Comparison of ENCODE assay signal across 8 cellular contexts in the genomic region with DNA sequence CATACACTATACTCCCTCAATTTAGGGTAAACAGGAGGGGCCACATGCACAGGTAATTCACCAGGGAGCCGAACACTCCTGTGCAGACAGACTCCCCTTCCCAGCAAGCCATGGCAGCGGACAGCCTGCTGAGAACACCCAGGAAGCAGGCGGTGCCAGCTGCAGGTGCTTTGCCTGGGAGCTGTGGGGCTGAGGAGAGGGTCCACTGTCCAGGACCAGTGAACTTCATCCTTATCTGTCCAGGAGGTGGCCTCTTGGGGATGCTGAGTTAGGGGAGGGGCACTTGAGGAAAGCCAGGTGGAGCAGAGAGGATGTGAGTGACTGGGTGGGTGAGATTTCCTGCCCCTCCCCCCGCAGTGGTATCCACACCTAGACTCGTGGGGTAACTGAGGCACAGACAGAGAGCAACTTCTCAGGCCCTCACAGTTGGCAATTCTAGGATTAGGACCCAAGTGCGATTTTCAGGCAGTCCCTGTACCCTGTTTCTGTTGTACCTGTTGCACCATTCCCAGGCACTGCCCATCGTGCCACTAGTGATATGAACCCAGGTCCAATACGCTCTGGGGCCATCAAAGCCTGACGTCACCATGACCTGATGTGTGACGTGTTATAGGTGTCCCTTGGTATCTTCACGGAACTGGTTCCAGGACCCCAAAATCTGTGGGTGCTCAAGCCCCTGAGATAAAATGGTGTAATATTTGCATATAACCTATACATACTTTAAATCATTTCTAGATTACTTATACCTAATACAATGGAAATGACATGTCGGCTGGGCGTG. TPM values are rescaled to one million over a fixed set of nuclear protein-coding genes. Genes with fewer than 3 reads are reported as not detected.
DNase-seq lines count a peak whose midpoint lies in the region; ATAC-seq, FAIRE-seq and TF ChIP-seq lines count a peak whose summit lies in the region.

No MANE protein-coding gene starts in this region.

- no peaks in the 10 kb centered on the region for H3K9me3 Mint-ChIP-seq in naive B cell

- H3K4me1 ChIP-seq in HUES64 (ENCODE audit: insufficient read depth, low read length) (no peaks in the 10 kb centered on the region; the same call in 1 of the 2 replicates), small intestine (ENCODE audit: control insufficient read depth in 2 of 2, insufficient read depth in 1 of 2, low read depth in 1 of 2, low read length in 1 of 2) (peaks cover 0 to 4% of the 10 kb centered on the region in 2 donors)

- POLR2A ChIA-PET in AG04449 (lab: Yijun Ruan, JAX), result interaction anchor here (1.1 to 1.9 kb wide), 3 partner anchors 14 to 126 kb away, joined by 3 to 5 read pairs (median 4); no protein-coding TSS in a partner anchor

- no peak overlapping the region for H3K27ac ChIP-seq in HUES64 (ENCODE audit: low read depth, low read length)
- peak overlapping the region in 1 of 2 donors; percentile 89 for H3K27ac ChIP-seq in small intestine (ENCODE audit: low read depth in 1 of 2, low read length in 1 of 2)

- no peak for FAIRE-seq in small intestine (lab: Jason Lieb, UNC)

- H3K27ac Mint-ChIP-seq in naive B cell, result peak overlapping the region; percentile 83 to 98 (median 94)

- H3K9me3 ChIP-seq in HUES64 (ENCODE audit: insufficient read depth, low read depth, low read length) (no peaks in the 10 kb centered on the region), small intestine (ENCODE audit: control insufficient read depth, low read depth) (no peaks in the 10 kb centered on the region)

- peak overlapping the region; percentile 95 for H3K4me3 ChIP-seq in AG04449 (ENCODE audit: low read depth, low read length)
- H3K4me3 ChIP-seq in HUES64 (ENCODE audit: low read length), result peak overlapping the region; percentile 90
- H3K4me3 ChIP-seq in choroid plexus epithelial cell (ENCODE audit: low read depth, low read length), result peak overlapping the region; percentile 92
- H3K4me3 ChIP-seq in small intestine (ENCODE audit: low read depth in 1 of 2, low read length in 2 of 2), result peak overlapping the region in 1 of 2 donors; percentile 84

- H3K36me3 ChIP-seq in HUES64 (ENCODE audit: insufficient read depth, low read length) (peaks cover 5% of the 10 kb centered on the region), small intestine (ENCODE audit: control insufficient read depth in 2 of 2, insufficient read depth in 2 of 2, low read length in 2 of 2) (no peaks in the 10 kb centered on the region)

- ATAC-seq in naive B cell (ENCODE audit: low read depth in 2 of 2) (no peak), HG02970 (IDR thresholded peaks at IDR 0.05; ENCODE audit: low FRiP score, unreplicated experiment) (no peak), HG03135 (IDR thresholded peaks at IDR 0.05; ENCODE audit: unreplicated experiment) (no peak)

- DNase-seq in AG04449 (ENCODE audit: low read depth, low spot score), result no peak
- DNase-seq in choroid plexus epithelial cell (ENCODE audit: low read depth), result no peak
- no peak for DNase-seq in naive B cell
- no peak for DNase-seq in small intestine
- DNase-seq in activated gamma-delta T cell treated with Interleukin-2 at 50 U/mL for 16 hours, result no peak

- H3K4me1 Mint-ChIP-seq in naive B cell, result peaks cover 47 to 62% (median 60%) of the 10 kb centered on the region in 3 donors

- no peak overlapping the region for H3K9ac ChIP-seq in HUES64 (ENCODE audit: low read depth, low read length)

- H3K27me3 Mint-ChIP-seq in naive B cell, result peaks cover 0 to 14% (median 7%) of the 10 kb centered on the region in 3 donors

- TF ChIP-seq CTCF in AG04449 (IDR thresholded peaks at IDR 0.05; ENCODE audit: insufficient read depth, low read length, missing control alignments) (no peak), choroid plexus epithelial cell (conservative IDR thresholded peaks at IDR 0.05; ENCODE audit: low read depth, low read length) (no peak)

- WGBS in HUES64, result 81% methylated on average over 13 of the region's 13 CpGs
- WGBS in small intestine, 3 donors, result 58 to 66% (median 64%) methylated on average over 13 of the region's 13 CpGs

- H3K27me3 ChIP-seq in HUES64 (ENCODE audit: insufficient read depth, low read length) (peaks cover 3% of the 10 kb centered on the region; the same call in 1 of the 2 replicates), small intestine (ENCODE audit: control insufficient read depth in 2 of 2, insufficient read depth in 2 of 2, low read length in 2 of 2) (no peaks in the 10 kb centered on the region)

- H3K36me3 Mint-ChIP-seq in naive B cell, result no peaks in the 10 kb centered on the region

- CTCF ChIA-PET in AG04449 (lab: Yijun Ruan, JAX), result interaction anchor here (0.6 to 3.5 kb wide), 19 partner anchors 9 to 200 kb away, joined by 3 to 37 read pairs (median 5); a partner anchor contains a TSS

- H3K4me3 Mint-ChIP-seq in naive B cell, result peak overlapping the region; percentile 88 to 99 (median 96)

RNA-seq across cellular contexts. Expression of a gene that starts 1.2 kb away (rescaled TPM):
- polyA plus RNA-seq in HUES64 (2013, experiment 1 of 2), result 71.7 TPM
- polyA plus RNA-seq in HUES64 (2013, experiment 2 of 2), result 92.4 TPM
- polyA plus RNA-seq in naive B cell (ENCODE audit: low read depth in 6 of 6) (100 to 1,000 TPM; 102 to 198 (median 110) TPM), small intestine (100 to 1,000 TPM in 1 of 3 donors, 10 to 100 TPM in 2; 82.3 to 137 (median 85.9) TPM)

RNA-seq across cellular contexts. Expression of a gene that starts 17.4 kb away (rescaled TPM):
- polyA plus RNA-seq in HUES64 (2013, experiment 1 of 2), result 21.9 TPM
- 23.0 TPM for polyA plus RNA-seq in HUES64 (2013, experiment 2 of 2)
- polyA plus RNA-seq in naive B cell (ENCODE audit: low read depth in 6 of 6) (under 1 TPM in 2 of 6 donors, not detected in 4; 0.21 to 0.29 TPM), small intestine (under 1 TPM in 1 of 3 donors, not detected in 2; 0.87 TPM)

RNA-seq across cellular contexts. Expression of a gene that starts 21.6 kb away (rescaled TPM):
- polyA plus RNA-seq in HUES64 (2013, experiment 1 of 2), result 120 TPM
- 130 TPM for polyA plus RNA-seq in HUES64 (2013, experiment 2 of 2)
- polyA plus RNA-seq in naive B cell (ENCODE audit: low read depth in 6 of 6), result 100 to 1,000 TPM in 3 of 6 donors, 10 to 100 TPM in 3; 87.3 to 143 (median 103) TPM
- 100 to 1,000 TPM; 126 to 165 (median 153) TPM for polyA plus RNA-seq in small intestine

RNA-seq across cellular contexts. Expression of a gene that starts 37.9 kb away (rescaled TPM):
- 2.1 TPM for polyA plus RNA-seq in HUES64 (2013, experiment 1 of 2)
- 1.8 TPM for polyA plus RNA-seq in HUES64 (2013, experiment 2 of 2)
- polyA plus RNA-seq in naive B cell (ENCODE audit: low read depth in 6 of 6), result under 1 TPM in 2 of 6 donors, not detected in 4; 0.13 to 0.16 TPM
- 1 to 10 TPM; 1.1 to 6.4 (median 1.1) TPM for polyA plus RNA-seq in small intestine

RNA-seq across cellular contexts. Expression of a gene that starts 43.2 kb away (rescaled TPM):
- 2.1 TPM for polyA plus RNA-seq in HUES64 (2013, experiment 1 of 2)
- 4.2 TPM for polyA plus RNA-seq in HUES64 (2013, experiment 2 of 2)
- 1 to 10 TPM in 5 of 6 donors, under 1 TPM in 1; 0.70 to 7.1 (median 5.1) TPM for polyA plus RNA-seq in naive B cell (ENCODE audit: low read depth in 6 of 6)
- polyA plus RNA-seq in small intestine, result under 1 TPM in 2 of 3 donors, not detected in 1; 0.27 to 0.31 TPM
